12 cellular contexts compared by ENCODE assay signal in the genomic region with DNA sequence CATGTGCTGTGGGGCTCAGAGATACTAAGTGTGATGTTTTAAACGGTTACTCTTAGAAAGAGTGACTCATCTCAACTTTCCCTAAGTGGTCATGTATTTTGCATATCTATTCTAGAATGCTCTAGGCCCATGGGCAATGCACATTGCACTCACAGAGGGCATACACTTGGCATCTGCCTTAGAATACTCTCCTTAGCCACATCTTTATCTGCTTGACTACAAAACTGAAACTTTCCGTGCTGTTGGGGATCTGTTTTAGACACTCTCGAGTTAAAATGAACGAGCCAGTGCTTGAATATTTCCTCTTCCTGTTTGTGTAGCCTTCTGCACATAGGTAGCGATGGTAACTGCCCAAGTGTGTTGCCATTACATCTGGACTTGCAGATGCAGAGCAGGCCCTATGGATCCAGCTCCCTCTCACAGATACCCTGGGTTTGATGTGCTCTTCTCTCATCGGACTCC.
A peak's percentile ranks its signal among the peaks of the same experiment; 100 is the strongest.
DNase-seq lines count a peak whose midpoint lies in the region; ATAC-seq, FAIRE-seq and TF ChIP-seq lines count a peak whose summit lies in the region.
"Had no signal": no experiment of that assay in that cellular context is flagged by ENCODE, and none has a peak within 500 bp of the region (broad histone marks: within the 10 kb centered on the region; RNA-seq: fewer than 3 reads in every experiment).

No MANE protein-coding gene starts in this region.

- ATAC-seq in GM18505 (IDR thresholded peaks at IDR 0.05; ENCODE audit: unreplicated experiment), result peak; percentile 78
- ATAC-seq in GM21447 (IDR thresholded peaks at IDR 0.05; ENCODE audit: unreplicated experiment), result peak; percentile 78
- ATAC-seq in HG03439 (IDR thresholded peaks at IDR 0.05; ENCODE audit: unreplicated experiment), result peak; percentile 81
- ATAC-seq in GM12878, result peak; percentile 75
- no peak for ATAC-seq in gastroesophageal sphincter

- FAIRE-seq in GM12878 (lab: Jason Lieb, UNC), result no peak

- no peak overlapping the region for H3K9ac ChIP-seq in GM12878 (ENCODE audit: control insufficient read depth, insufficient read depth, low read length)

- H4K20me1 ChIP-seq in GM12878 (ENCODE audit: control insufficient read depth, insufficient read depth), result no peaks in the 10 kb centered on the region

- peak overlapping the region; percentile 36 for H3K4me2 ChIP-seq in GM12878 (ENCODE audit: control insufficient read depth, insufficient read depth)

- TF ChIP-seq CTCF in GM12878 (IDR thresholded peaks at IDR 0.05 in 2 of 3, conservative IDR thresholded peaks at IDR 0.05 in 1 of 3; ENCODE audit: control insufficient read depth in 2 of 3, extremely low read depth in 1 of 3, insufficient read depth in 1 of 3, low read depth in 3 of 3, low read length in 3 of 3) (no peak), gastroesophageal sphincter (IDR thresholded peaks at IDR 0.05) (no peak)

- RAD21 ChIA-PET in GM12878 (lab: Charles Lee; ENCODE audit: unreplicated experiment), result no interaction called here

- DNase-seq in GM12878 (ENCODE audit: low read depth, low spot score), result peak; percentile 82
- DNase-seq in SHP77 treated with DMSO at 0.1 percent for 48 hours (lab: John Stamatoyannopoulos, UW), result no peak
- DNase-seq in RKO (ENCODE audit: low spot score), result no peak
- no peak for DNase-seq in SIG-M5 (lab: John Stamatoyannopoulos, UW)
- DNase-seq: esophagus squamous epithelium, GDM1, NCI-H1436, occipital lobe had no signal

- POLR2A ChIA-PET in GM12878 (lab: Charles Lee), result no interaction called here

- intact Hi-C loops in GM12878 (cut with micrococcal nuclease; ENCODE audit: unreplicated experiment), result loop anchor here (5.0 kb wide), 1 partner anchor 198 kb away; the partner anchor contains the start of gene DYRK2

- H3K4me3 ChIP-seq in GM12878 (no peak overlapping the region), gastroesophageal sphincter (no peak overlapping the region)
- H3K4me3 ChIP-seq: esophagus squamous epithelium had no signal

- TF ChIP-seq POLR2A in GM18505 (IDR thresholded peaks at IDR 0.05; ENCODE audit: borderline replicate concordance, extremely low read depth, insufficient read depth, insufficient read length) (no peak), GM12878 (IDR thresholded peaks at IDR 0.05; ENCODE audit: low read depth, low read length) (no peak), gastroesophageal sphincter (IDR thresholded peaks at IDR 0.05) (no peak)

- H3K27ac ChIP-seq in GM12878 (ENCODE audit: control insufficient read depth, insufficient read depth), result peak overlapping the region; percentile 55
- no peak overlapping the region for H3K27ac ChIP-seq in gastroesophageal sphincter
- H3K27ac ChIP-seq: esophagus squamous epithelium had no signal

- H3K9me3 ChIP-seq in GM12878 (replicated peaks; ENCODE audit: control insufficient read depth, insufficient read depth, low read length) (peaks cover 24% of the 10 kb centered on the region; the same call in 2 of the 3 replicates), gastroesophageal sphincter (no peaks in the 10 kb centered on the region)
- H3K9me3 ChIP-seq: esophagus squamous epithelium had no signal

- H3K27me3 ChIP-seq in GM12878 (replicated peaks in 1 of 2; ENCODE audit: control insufficient read depth in 2 of 2, insufficient read depth in 2 of 2, low read length in 1 of 2), result no peaks in the 10 kb centered on the region
- no peaks in the 10 kb centered on the region for H3K27me3 ChIP-seq in gastroesophageal sphincter
- H3K27me3 ChIP-seq: esophagus squamous epithelium had no signal

- 8% methylated on average over 6 of the region's 6 CpGs for WGBS in GM12878 (ENCODE audit: insufficient coverage, insufficient replicate concordance, low lambda C conversion rate, missing lambda C conversion rate)
- 75 to 89% methylated on average over 5 to 6 of the region's 6 CpGs for WGBS in gastroesophageal sphincter (ENCODE audit: low coverage in 1 of 2), 2 donors

- CTCF ChIA-PET in GM12878 (lab: Yijun Ruan, JAX), result no interaction called here

- no peak for TF ChIP-seq EP300 in GM12878 (IDR thresholded peaks at IDR 0.05; ENCODE audit: borderline replicate concordance in 1 of 2, control insufficient read depth in 1 of 2, low read depth in 2 of 2, low read length in 2 of 2)
- TF ChIP-seq EP300 in gastroesophageal sphincter (IDR thresholded peaks at IDR 0.05), result no peak

- in situ Hi-C loops in GM12878 (cut with MboI), result loop anchor here (10.0 kb wide), 1 partner anchor 495 kb away; no protein-coding TSS in a partner anchor

- no peak for TF ChIP-seq RAD21 in GM12878 (IDR thresholded peaks at IDR 0.05; ENCODE audit: insufficient read depth, low read depth, low read length)

- H3K36me3 ChIP-seq in GM12878 (ENCODE audit: control insufficient read depth in 2 of 2, insufficient read depth in 2 of 2, low read length in 1 of 2) (no peaks in the 10 kb centered on the region), gastroesophageal sphincter (no peaks in the 10 kb centered on the region)
- H3K36me3 ChIP-seq: esophagus squamous epithelium had no signal

- SMC1A ChIA-PET in GM12878 (lab: Charles Lee; ENCODE audit: uncharacterized antibody, unreplicated experiment), result no interaction called here

- BruUV-seq in GM12878 (replicated peaks; lab: Mats Ljungman, UMichigan), result no TSS peak

- peak overlapping the region; percentile 5 for H2AFZ ChIP-seq in GM12878 (ENCODE audit: control insufficient read depth, low read depth, low read length)

- peaks cover 45% of the 10 kb centered on the region for H3K4me1 ChIP-seq in GM12878 (ENCODE audit: control insufficient read depth, insufficient read depth, low read length)
- H3K4me1 ChIP-seq in gastroesophageal sphincter, result no peaks in the 10 kb centered on the region
- H3K4me1 ChIP-seq: esophagus squamous epithelium had no signal

- H3K79me2 ChIP-seq in GM12878 (ENCODE audit: control insufficient read depth, insufficient read depth, low read length), result no peaks in the 10 kb centered on the region

TF ChIP-seq in GM12878, 131 proteins besides CTCF, POLR2A, EP300 and RAD21 (continues in another document):
- TF ChIP-seq TCF3 (IDR thresholded peaks at IDR 0.05; ENCODE audit: borderline replicate concordance, insufficient read depth, low read depth, low read length) (0 out of 2 replicates have a peak, but pooled peaks have one; percentile 3), CREM (IDR thresholded peaks at IDR 0.05; ENCODE audit: low read depth) (peak; percentile 70; the same call in 1 of the 2 replicates), GABPA (IDR thresholded peaks at IDR 0.05; ENCODE audit: low read depth) (0 out of 2 replicates have a peak, but pooled peaks have one; percentile 34), CHD2 (IDR thresholded peaks at IDR 0.05; ENCODE audit: borderline replicate concordance, low read depth, low read length) (no peak), BCL3 (IDR thresholded peaks at IDR 0.05; ENCODE audit: borderline replicate concordance, insufficient read depth, low read depth, low read length, poor library complexity, severe bottlenecking) (peak; percentile 69), CREB1 (IDR thresholded peaks at IDR 0.05; ENCODE audit: low read depth) (peak; percentile 17; the same call in 1 of the 2 replicates), CBX5 (IDR thresholded peaks at IDR 0.05; ENCODE audit: low read depth) (peak; percentile 85; the same call in 1 of the 2 replicates), SPI1 (IDR thresholded peaks at IDR 0.05; ENCODE audit: borderline replicate concordance, insufficient read depth, low read depth, low read length) (0 out of 2 replicates have a peak, but pooled peaks have one; percentile 28), ZSCAN29 (IDR thresholded peaks at IDR 0.05) (no peak), JUNB (IDR thresholded peaks at IDR 0.05) (peak; percentile 73), ZBED1 (IDR thresholded peaks at IDR 0.05; ENCODE audit: borderline replicate concordance) (peak; percentile 75; the same call in 1 of the 2 replicates), MTA3 (IDR thresholded peaks at IDR 0.05; ENCODE audit: borderline replicate concordance, low read length) (peak; percentile 94; the same call in 1 of the 2 replicates), IRF4 (IDR thresholded peaks at IDR 0.05; ENCODE audit: low read depth, low read length) (peak; percentile 64; the same call in 1 of the 2 replicates), PML (IDR thresholded peaks at IDR 0.05; ENCODE audit: low read length) (peak; percentile 38; the same call in 1 of the 2 replicates), ATF2 (IDR thresholded peaks at IDR 0.05; ENCODE audit: low read length) (peak; percentile 83), FOXM1 (IDR thresholded peaks at IDR 0.05; ENCODE audit: low read depth, low read length) (0 out of 2 replicates have a peak, but pooled peaks have one; percentile 73), RCOR1 (conservative IDR thresholded peaks at IDR 0.05; ENCODE audit: low read depth, low read length) (no peak), NFIC (IDR thresholded peaks at IDR 0.05; ENCODE audit: low read depth, low read length) (peak; percentile 79), MXI1 (IDR thresholded peaks at IDR 0.05; ENCODE audit: low read depth, low read length) (no peak), MEF2B (IDR thresholded peaks at IDR 0.05; ENCODE audit: partially characterized antibody, poor library complexity, severe bottlenecking) (peak; percentile 35), YY1 (IDR thresholded peaks at IDR 0.05; ENCODE audit: low read depth, low read length) (no peak), EED (IDR thresholded peaks at IDR 0.05; ENCODE audit: low read depth) (peak; percentile 65)
